9 cellular contexts compared by ENCODE assay signal in the genomic region with DNA sequence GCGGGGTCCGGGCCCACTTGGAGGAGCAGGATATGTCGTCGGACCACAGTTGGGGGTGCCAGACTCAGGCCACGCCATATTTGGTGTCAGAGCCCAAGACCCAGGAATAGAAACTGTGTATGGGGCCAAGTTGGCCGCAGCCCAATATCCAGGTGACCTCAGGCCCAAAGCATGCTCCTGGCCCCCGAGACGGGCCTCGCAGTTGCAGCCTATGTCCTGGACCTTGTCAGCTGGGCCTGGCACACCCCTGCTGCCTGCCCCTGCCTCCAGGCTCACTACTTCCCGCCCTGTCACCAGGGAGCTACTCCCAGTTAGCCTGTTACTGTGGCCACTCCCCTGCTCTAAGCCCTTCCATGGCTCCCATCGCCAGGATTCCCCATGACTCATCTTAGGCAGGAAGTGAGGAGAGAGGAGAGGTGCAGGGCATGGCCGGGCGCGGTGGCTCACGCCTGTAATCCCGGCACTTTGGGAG. TPM values are rescaled to one million over a fixed set of nuclear protein-coding genes. Genes with fewer than 3 reads are reported as not detected.
DNase-seq lines count a peak whose midpoint lies in the region; ATAC-seq and TF ChIP-seq lines count a peak whose summit lies in the region.
"Had no signal": no experiment of that assay in that cellular context is flagged by ENCODE, and none has a peak within 500 bp of the region (broad histone marks: within the 10 kb centered on the region; RNA-seq: fewer than 3 reads in every experiment).

No MANE protein-coding gene starts in this region.

- H3K4me2 ChIP-seq in GM23338 = no peak overlapping the region

- H3K4me1 ChIP-seq in colonic mucosa = no peaks in the 10 kb centered on the region
- peaks cover 9 to 77% (median 61%) of the 10 kb centered on the region in 4 donors for H3K4me1 ChIP-seq in tibial artery
- peaks cover 18% of the 10 kb centered on the region for H3K4me1 ChIP-seq in GM23338 (ENCODE audit: insufficient read depth)

- H3K9ac ChIP-seq in colonic mucosa (ENCODE audit: low read depth in 2 of 2, low read length in 2 of 2) = no peak overlapping the region

- peaks cover 23% of the 10 kb centered on the region for H3K4me1 Mint-ChIP-seq in GM23338

- TF ChIP-seq RAD21 in Ishikawa (IDR thresholded peaks at IDR 0.05; ENCODE audit: low read depth) = no peak

- H3K36me3 Mint-ChIP-seq in GM23338 (ENCODE audit: low read depth) = no peaks in the 10 kb centered on the region; the same call in 2 of the 3 replicates

- no peaks in the 10 kb centered on the region for H3K27me3 ChIP-seq in colonic mucosa
- no peaks in the 10 kb centered on the region for H3K27me3 ChIP-seq in tibial artery
- H3K27me3 ChIP-seq in GM23338 (ENCODE audit: insufficient read depth) = no peaks in the 10 kb centered on the region

- H3K4me3 ChIP-seq in colonic mucosa (no peak overlapping the region), tibial artery (no peak overlapping the region), GM23338 (no peak overlapping the region)

- DNase-seq in colonic mucosa (peak; percentile 56), left lobe of liver (ENCODE audit: low spot score) (no peak), tibial artery (peak; percentile 85 to 97), GM23338 (ENCODE audit: low spot score) (no peak), GM19240 (ENCODE audit: insufficient read length, low spot score) (no peak)
- DNase-seq: stimulated activated CD4-positive, alpha-beta T cell treated with anti-CD3 and anti-CD28 coated beads, Interleukin-4, amount 100 ng/mL, for 4 hours had no signal

- H2AFZ ChIP-seq in GM23338 = no peak overlapping the region

- peaks cover 12% of the 10 kb centered on the region for H3K27me3 Mint-ChIP-seq in GM23338 (ENCODE audit: insufficient read depth, low read depth, poor library complexity)

- H3K79me2 ChIP-seq in GM23338 (replicated peaks; ENCODE audit: insufficient read depth) = no peaks in the 10 kb centered on the region

- no peak; the same call in 1 of the 2 replicates for TF ChIP-seq EP300 in Ishikawa (IDR thresholded peaks at IDR 0.05; ENCODE audit: borderline replicate concordance)

- H3K9me3 ChIP-seq in colonic mucosa = no peaks in the 10 kb centered on the region
- no peaks in the 10 kb centered on the region for H3K9me3 ChIP-seq in tibial artery

- intact Hi-C loops in colonic mucosa (cut with DNase I) (no loop called here), tibial artery (cut with DNase I; ENCODE audit: low total_unique reads) (no loop called here)

- peak; percentile 34 for ATAC-seq in left lobe of liver
- ATAC-seq in HG02798 (IDR thresholded peaks at IDR 0.05; ENCODE audit: poor library complexity, unreplicated experiment) = no peak
- ATAC-seq in HG03175 (IDR thresholded peaks at IDR 0.05; ENCODE audit: unreplicated experiment) = no peak
- ATAC-seq in GM23338 = no peak

- H3K27ac ChIP-seq in colonic mucosa (peak overlapping the region; percentile 55), tibial artery (peak overlapping the region; percentile 80 to 93), GM23338 (ENCODE audit: low read depth) (no peak overlapping the region)

- H3K9me3 Mint-ChIP-seq in GM23338 = no peaks in the 10 kb centered on the region

- 0 out of 2 replicates have a peak, but pooled peaks cover 2% of the 10 kb centered on the region for H3F3A ChIP-seq in GM23338 (replicated peaks; ENCODE audit: low read depth)

- no peaks in the 10 kb centered on the region for H3K9me2 ChIP-seq in GM23338 (ENCODE audit: insufficient read depth)

- H3K4me3 Mint-ChIP-seq in GM23338 = no peak overlapping the region

- H3K27ac Mint-ChIP-seq in GM23338 = no peak overlapping the region

- TF ChIP-seq CTCF in colonic mucosa (IDR thresholded peaks at IDR 0.05) (no peak), tibial artery (IDR thresholded peaks at IDR 0.05) (no peak), GM23338 (conservative IDR thresholded peaks at IDR 0.05; ENCODE audit: low read depth in 2 of 2) (no peak)

- no peaks in the 10 kb centered on the region for H4K20me1 ChIP-seq in GM23338 (replicated peaks; ENCODE audit: insufficient read depth)

- H3K36me3 ChIP-seq in colonic mucosa (no peaks in the 10 kb centered on the region), tibial artery (peaks cover 21 to 27% (median 23%) of the 10 kb centered on the region in 3 donors), GM23338 (ENCODE audit: insufficient read depth) (no peaks in the 10 kb centered on the region)

TF ChIP-seq in Ishikawa, 13 proteins besides CTCF, POLR2A, EP300 and RAD21 (continues in another document):
- TF ChIP-seq, protein P1, sequence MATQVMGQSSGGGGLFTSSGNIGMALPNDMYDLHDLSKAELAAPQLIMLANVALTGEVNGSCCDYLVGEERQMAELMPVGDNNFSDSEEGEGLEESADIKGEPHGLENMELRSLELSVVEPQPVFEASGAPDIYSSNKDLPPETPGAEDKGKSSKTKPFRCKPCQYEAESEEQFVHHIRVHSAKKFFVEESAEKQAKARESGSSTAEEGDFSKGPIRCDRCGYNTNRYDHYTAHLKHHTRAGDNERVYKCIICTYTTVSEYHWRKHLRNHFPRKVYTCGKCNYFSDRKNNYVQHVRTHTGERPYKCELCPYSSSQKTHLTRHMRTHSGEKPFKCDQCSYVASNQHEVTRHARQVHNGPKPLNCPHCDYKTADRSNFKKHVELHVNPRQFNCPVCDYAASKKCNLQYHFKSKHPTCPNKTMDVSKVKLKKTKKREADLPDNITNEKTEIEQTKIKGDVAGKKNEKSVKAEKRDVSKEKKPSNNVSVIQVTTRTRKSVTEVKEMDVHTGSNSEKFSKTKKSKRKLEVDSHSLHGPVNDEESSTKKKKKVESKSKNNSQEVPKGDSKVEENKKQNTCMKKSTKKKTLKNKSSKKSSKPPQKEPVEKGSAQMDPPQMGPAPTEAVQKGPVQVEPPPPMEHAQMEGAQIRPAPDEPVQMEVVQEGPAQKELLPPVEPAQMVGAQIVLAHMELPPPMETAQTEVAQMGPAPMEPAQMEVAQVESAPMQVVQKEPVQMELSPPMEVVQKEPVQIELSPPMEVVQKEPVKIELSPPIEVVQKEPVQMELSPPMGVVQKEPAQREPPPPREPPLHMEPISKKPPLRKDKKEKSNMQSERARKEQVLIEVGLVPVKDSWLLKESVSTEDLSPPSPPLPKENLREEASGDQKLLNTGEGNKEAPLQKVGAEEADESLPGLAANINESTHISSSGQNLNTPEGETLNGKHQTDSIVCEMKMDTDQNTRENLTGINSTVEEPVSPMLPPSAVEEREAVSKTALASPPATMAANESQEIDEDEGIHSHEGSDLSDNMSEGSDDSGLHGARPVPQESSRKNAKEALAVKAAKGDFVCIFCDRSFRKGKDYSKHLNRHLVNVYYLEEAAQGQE (IDR thresholded peaks at IDR 0.05; ENCODE audit: low read depth) = no peak
- TF ChIP-seq TCF12 (IDR thresholded peaks at IDR 0.05; ENCODE audit: low read depth) (peak; percentile 60), ZBTB7A (IDR thresholded peaks at IDR 0.05; ENCODE audit: low read depth) (0 out of 2 replicates have a peak, but pooled peaks have one; percentile 27), EGR1 (IDR thresholded peaks at IDR 0.05) (no peak)
- TF ChIP-seq, protein P2, sequence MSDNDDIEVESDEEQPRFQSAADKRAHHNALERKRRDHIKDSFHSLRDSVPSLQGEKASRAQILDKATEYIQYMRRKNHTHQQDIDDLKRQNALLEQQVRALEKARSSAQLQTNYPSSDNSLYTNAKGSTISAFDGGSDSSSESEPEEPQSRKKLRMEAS (IDR thresholded peaks at IDR 0.05) = peak; percentile 66; the same call in 1 of the 2 replicates

TF ChIP-seq in GM23338, 12 proteins besides CTCF, POLR2A, EP300 and RAD21 (continues in another document):
- no peak for TF ChIP-seq STAT1 (IDR thresholded peaks at IDR 0.05; ENCODE audit: unreplicated experiment)
- no peak for TF ChIP-seq CREB1 (CRISPR knock-in tag; IDR thresholded peaks at IDR 0.05; ENCODE audit: low read depth)
- TF ChIP-seq ZNF114 (CRISPR knock-in tag; IDR thresholded peaks at IDR 0.05) = no peak
- no peak for TF ChIP-seq POLR2AphosphoS5 (IDR thresholded peaks at IDR 0.05; ENCODE audit: low read depth)
- no peak for TF ChIP-seq EZH2phosphoT487 (IDR thresholded peaks at IDR 0.05; ENCODE audit: unreplicated experiment)
- no peak for TF ChIP-seq ZNF331 (CRISPR knock-in tag; IDR thresholded peaks at IDR 0.05; ENCODE audit: low read depth)
- TF ChIP-seq NANOG (IDR thresholded peaks at IDR 0.05; ENCODE audit: borderline replicate concordance) = no peak
- TF ChIP-seq JUNB (IDR thresholded peaks at IDR 0.05; ENCODE audit: unreplicated experiment) = no peak
- no peak for TF ChIP-seq EZH2 (IDR thresholded peaks at IDR 0.05; ENCODE audit: low read depth, unreplicated experiment)

RNA-seq across cellular contexts. Expression of a gene that starts 23.1 kb away (rescaled TPM):
- total RNA-seq in colonic mucosa (1 to 10 TPM; 2.7 to 8.7 TPM), left lobe of liver (1.0 TPM)
- total RNA-seq in GM23338 (2014; rRNA removed; shearing (Covaris generic)) = 12.7 and 16.2 TPM in 2 replicates
- 7.0 and 8.9 TPM in 2 replicates for polyA plus RNA-seq in GM23338 (2016; fragmentation: Nextera tagmentation; extraction: Ambion mirVana)

RNA-seq across cellular contexts. Expression of a gene that starts 48.4 kb away (rescaled TPM):
- total RNA-seq in colonic mucosa = 100 to 1,000 TPM; 105 to 133 TPM
- total RNA-seq in left lobe of liver = 147 TPM
- total RNA-seq in GM23338 (2014; rRNA removed; shearing (Covaris generic)) = 66.4 and 76.2 TPM in 2 replicates
- polyA plus RNA-seq in GM23338 (2016; fragmentation: Nextera tagmentation; extraction: Ambion mirVana) = 66.8 and 76.9 TPM in 2 replicates

RNA-seq across cellular contexts. Expression of a gene that starts 57.2 kb away (rescaled TPM):
- total RNA-seq in colonic mucosa (under 1 TPM in 1 of 2 donors, not detected in 1; 0.44 TPM), left lobe of liver (0.75 TPM)
- total RNA-seq in GM23338 (2014; rRNA removed; shearing (Covaris generic)) = not detected in 2 replicates
- 0.30 and 0.53 TPM in 2 replicates for polyA plus RNA-seq in GM23338 (2016; fragmentation: Nextera tagmentation; extraction: Ambion mirVana)

Comparison
In these comparisons a context has a peak if more than half of its experiments do, and no peak if none do; other contexts are left out.
1. DNase-seq: peak in colonic mucosa (single experiment) and tibial artery (2 of 2); none in left lobe of liver (single experiment), GM23338 (single experiment) and GM19240 (single experiment).